26 cellular contexts compared by ENCODE assay signal in the genomic region with DNA sequence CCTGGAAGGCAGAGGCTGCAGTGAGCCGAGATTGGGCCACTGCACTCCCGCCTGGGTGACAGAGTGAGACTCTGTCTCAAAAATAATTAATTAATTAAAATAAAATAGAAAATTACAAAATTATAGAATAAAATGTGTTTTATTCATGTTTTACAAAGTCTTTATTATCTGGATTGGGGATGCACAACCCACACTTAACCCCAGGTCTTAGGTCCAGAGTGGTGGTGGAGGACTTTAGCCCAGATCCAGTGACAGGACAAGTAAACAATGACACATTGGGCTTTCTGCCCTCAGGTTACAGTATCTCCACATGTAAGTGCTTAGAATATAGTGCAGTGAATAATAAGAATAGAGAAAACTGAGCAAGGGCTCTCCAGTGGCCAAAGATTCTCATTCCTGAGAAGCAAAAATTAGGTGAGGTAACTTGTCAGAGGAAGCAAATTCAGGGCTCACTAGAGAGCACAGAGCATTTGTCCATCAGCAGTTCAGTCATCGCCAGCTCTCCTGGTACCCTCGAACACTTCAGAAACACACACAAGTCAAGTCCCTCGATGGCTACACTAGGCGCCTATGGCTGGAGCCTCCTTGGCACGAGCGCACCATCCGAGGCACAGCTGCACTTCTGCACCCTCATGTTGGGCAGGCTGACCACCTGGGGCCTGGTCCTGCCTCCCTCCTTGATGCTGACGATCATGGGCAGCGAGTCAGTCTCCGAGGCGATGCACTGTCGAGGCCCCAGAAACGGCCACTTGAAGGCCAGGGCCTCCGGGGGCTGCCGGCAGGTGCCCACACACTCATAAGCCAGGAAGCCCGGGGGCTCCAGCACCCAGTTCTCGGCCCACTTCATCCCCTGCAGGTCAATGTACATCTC. TPM values are rescaled to one million over a fixed set of nuclear protein-coding genes. Genes with fewer than 3 reads are reported as not detected.
A peak's percentile ranks its signal among the peaks of the same experiment; 100 is the strongest.
DNase-seq lines count a peak whose midpoint lies in the region; ATAC-seq and TF ChIP-seq lines count a peak whose summit lies in the region.
"Had no signal": no experiment of that assay in that cellular context is flagged by ENCODE, and none has a peak within 500 bp of the region (broad histone marks: within the 10 kb centered on the region; RNA-seq: fewer than 3 reads in every experiment).

No MANE protein-coding gene starts in this region.

- peaks cover 4% of the 10 kb centered on the region for H3K36me3 Mint-ChIP-seq in effector memory CD8-positive, alpha-beta T cell (ENCODE audit: insufficient read depth)
- H3K36me3 Mint-ChIP-seq: naive B cell had no signal

- no peak for ATAC-seq in Right ventricle myocardium superior (ENCODE audit: poor library complexity)
- ATAC-seq in body of pancreas = no peak
- ATAC-seq in GM18519 (IDR thresholded peaks at IDR 0.05; ENCODE audit: low FRiP score, unreplicated experiment) = no peak
- no peak for ATAC-seq in effector memory CD8-positive, alpha-beta T cell (replicated peaks)
- ATAC-seq in left colon = no peak
- ATAC-seq: activated T-helper 17 cell treated with anti-CD3 and anti-CD28 coated beads, Interleukin-2, amount 50 U/mL, for 72 hours; pancreas; sciatic nerve had no signal

- H3K27ac Mint-ChIP-seq in effector memory CD8-positive, alpha-beta T cell = no peak overlapping the region
- H3K27ac Mint-ChIP-seq: activated naive CD8-positive, alpha-beta T cell treated with anti-CD3 and anti-CD28 coated beads for 36 hours; activated T-helper 17 cell treated with anti-CD3 and anti-CD28 coated beads, Interleukin-2, amount 50 U/mL, for 72 hours; naive B cell had no signal

- H3K36me3 ChIP-seq in right atrium auricular region = no peaks in the 10 kb centered on the region
- H3K36me3 ChIP-seq in body of pancreas (replicated peaks in 1 of 2; ENCODE audit: insufficient read depth in 1 of 2, low read depth in 2 of 2) = no peaks in the 10 kb centered on the region
- H3K36me3 ChIP-seq in mesendoderm (ENCODE audit: control insufficient read depth, insufficient read depth, low read length) = peaks cover 1% of the 10 kb centered on the region
- H3K36me3 ChIP-seq: BE2C, pancreas, upper lobe of left lung, WERI-Rb-1 had no signal

- H3K56ac ChIP-seq in mesendoderm (ENCODE audit: low read length) = peak overlapping the region; percentile 1

- no peak overlapping the region for H2BK5ac ChIP-seq in mesendoderm (ENCODE audit: low read length)

- H3K4me3 ChIP-seq in right atrium auricular region (no peak overlapping the region), body of pancreas (no peak overlapping the region), mesendoderm (ENCODE audit: low read length) (no peak overlapping the region)
- H3K4me3 ChIP-seq: upper lobe of left lung had no signal

- H2AK5ac ChIP-seq in mesendoderm (ENCODE audit: low read length) = no peak overlapping the region

- peaks cover under 1% of the 10 kb centered on the region for H3K79me1 ChIP-seq in mesendoderm (ENCODE audit: low read length)

- H3K4me1 Mint-ChIP-seq in effector memory CD8-positive, alpha-beta T cell (ENCODE audit: low read depth in 2 of 2) = peaks cover 7 to 17% of the 10 kb centered on the region in 2 donors

- no peak overlapping the region for H2BK120ac ChIP-seq in mesendoderm (ENCODE audit: low read depth, low read length)

- 81 to 97% methylated on average over 7 to 19 of the region's 19 CpGs for WGBS in body of pancreas, 2 donors
- no CpG with 5 or more reads among the region's 19 CpGs for WGBS in mesendoderm (ENCODE audit: extremely low coverage, insufficient coverage, low lambda C conversion rate)

- H3K23ac ChIP-seq in mesendoderm (ENCODE audit: low read length) = no peak overlapping the region

- H3K27me3 ChIP-seq in right atrium auricular region (no peaks in the 10 kb centered on the region), body of pancreas (no peaks in the 10 kb centered on the region), mesendoderm (ENCODE audit: insufficient read depth, low read length, poor library complexity) (no peaks in the 10 kb centered on the region)
- H3K27me3 ChIP-seq: BE2C, pancreas, upper lobe of left lung had no signal

- H2BK15ac ChIP-seq in mesendoderm (replicated peaks; ENCODE audit: low read depth) = no peak overlapping the region

- TF ChIP-seq CTCF in right atrium auricular region (IDR thresholded peaks at IDR 0.05) = no peak
- no peak for TF ChIP-seq CTCF in body of pancreas (IDR thresholded peaks at IDR 0.05)

- H3K18ac ChIP-seq in mesendoderm (ENCODE audit: low read length) = no peak overlapping the region

- H3K27ac ChIP-seq in right atrium auricular region (no peak overlapping the region), body of pancreas (peak overlapping the region in 3 of 4 donors; percentile 96), mesendoderm (ENCODE audit: low read depth, low read length) (no peak overlapping the region)
- H3K27ac ChIP-seq: upper lobe of left lung, WERI-Rb-1 had no signal

- H3K27me3 Mint-ChIP-seq in effector memory CD8-positive, alpha-beta T cell = no peaks in the 10 kb centered on the region
- H3K27me3 Mint-ChIP-seq: activated naive CD8-positive, alpha-beta T cell treated with anti-CD3 and anti-CD28 coated beads for 36 hours; activated T-helper 17 cell treated with anti-CD3 and anti-CD28 coated beads, Interleukin-2, amount 50 U/mL, for 72 hours had no signal

- TF ChIP-seq POLR2A in body of pancreas (IDR thresholded peaks at IDR 0.05) = no peak

- DNase-seq in Right ventricle myocardium superior = peak; percentile 17
- no peak for DNase-seq in right atrium auricular region (ENCODE audit: low spot score)
- DNase-seq in body of pancreas = no peak
- no peak for DNase-seq in mesendoderm
- DNase-seq in NK-92 treated with Interleukin-12 subunit alpha and Interleukin-12 subunit beta, amount 100 ng/mL, for 24 hours (lab: John Stamatoyannopoulos, UW) = no peak
- DNase-seq in effector memory CD8-positive, alpha-beta T cell = no peak
- DNase-seq in left colon = no peak
- DNase-seq: activated CD4-positive, alpha-beta T cell treated with anti-CD3 and anti-CD28 coated beads, Interleukin-2, amount 50 U/mL, for 1 hour; activated naive CD8-positive, alpha-beta T cell treated with anti-CD3 and anti-CD28 coated beads for 36 hours; BE2C; COR-L47; effector memory CD4-positive, alpha-beta T cell; HCEC 1CT; naive B cell; NCI-H1417; NCI-H2081 treated with DMSO at 0.1 percent for 48 hours; NCI-H526 treated with DMSO at 0.1 percent for 48 hours; stimulated activated CD8-positive, alpha-beta memory T cell treated with anti-CD3 and anti-CD28 coated beads, Interleukin-4, amount 100 ng/mL, for 48 hours; upper lobe of left lung; WERI-Rb-1 had no signal

- H3K4me2 ChIP-seq in mesendoderm (ENCODE audit: low read length) = no peak overlapping the region

- H3K4ac ChIP-seq in mesendoderm (ENCODE audit: low read depth, low read length) = no peak overlapping the region

- no peak overlapping the region for H4K8ac ChIP-seq in mesendoderm (ENCODE audit: low read depth, low read length)

- H3K9me3 ChIP-seq in right atrium auricular region = no peaks in the 10 kb centered on the region
- no peaks in the 10 kb centered on the region for H3K9me3 ChIP-seq in body of pancreas
- H3K9me3 ChIP-seq: BE2C, pancreas, upper lobe of left lung had no signal

- H3K4me1 ChIP-seq in right atrium auricular region = peaks cover 0 to 10% of the 10 kb centered on the region in 2 donors
- H3K4me1 ChIP-seq in body of pancreas = peaks cover 63% of the 10 kb centered on the region
- H3K4me1 ChIP-seq in mesendoderm (ENCODE audit: control insufficient read depth, low read depth, low read length) = peaks cover 16% of the 10 kb centered on the region
- H3K4me1 ChIP-seq: BE2C had no signal

- no peak overlapping the region for H3K9ac ChIP-seq in mesendoderm (ENCODE audit: low read length)

- H4K5ac ChIP-seq in mesendoderm (ENCODE audit: low read length) = no peak overlapping the region

- H3K9me3 Mint-ChIP-seq in effector memory CD8-positive, alpha-beta T cell = no peaks in the 10 kb centered on the region
- H3K9me3 Mint-ChIP-seq: activated naive CD8-positive, alpha-beta T cell treated with anti-CD3 and anti-CD28 coated beads for 36 hours; activated T-helper 17 cell treated with anti-CD3 and anti-CD28 coated beads, Interleukin-2, amount 50 U/mL, for 72 hours; naive B cell had no signal

- H3K79me2 ChIP-seq in mesendoderm (ENCODE audit: control insufficient read depth, insufficient read depth, low read length) = peaks cover 1% of the 10 kb centered on the region

- no peak overlapping the region for H3K4me3 Mint-ChIP-seq in effector memory CD8-positive, alpha-beta T cell
- H3K4me3 Mint-ChIP-seq: activated naive CD8-positive, alpha-beta T cell treated with anti-CD3 and anti-CD28 coated beads for 36 hours; activated T-helper 17 cell treated with anti-CD3 and anti-CD28 coated beads, Interleukin-2, amount 50 U/mL, for 72 hours had no signal

- intact Hi-C loops in Right ventricle myocardium superior (cut with DNase I) = no loop called here
- intact Hi-C loops in body of pancreas (cut with DNase I) = no loop called here
- intact Hi-C loops in left colon (cut with DNase I, micrococcal nuclease) = no loop called here

RNA-seq across cellular contexts. Expression of gene LEFTY1, which starts 2.6 kb away (rescaled TPM):
- 0.13 TPM for total RNA-seq in Right ventricle myocardium superior
- total RNA-seq in right atrium auricular region = under 1 TPM in 1 of 2 donors, not detected in 1; 0.35 TPM
- total RNA-seq in body of pancreas = 100 to 1,000 TPM; 138 to 153 TPM
- 42.5 TPM for polyA plus RNA-seq in mesendoderm (2013, experiment 1 of 2)
- polyA plus RNA-seq in mesendoderm (2013, experiment 2 of 2) = 42.7 TPM
- total RNA-seq in left colon = 100 to 1,000 TPM; 106 to 385 TPM
- total RNA-seq: activated T-helper 17 cell treated with anti-CD3 and anti-CD28 coated beads, Interleukin-2, amount 50 U/mL, for 72 hours; Daoy; kidney epithelial cell had no signal

RNA-seq across cellular contexts. Expression of gene TMEM63A, which starts 4.2 kb away (rescaled TPM):
- 37.0 TPM for total RNA-seq in Right ventricle myocardium superior
- 10 to 100 TPM; 16.0 to 19.0 TPM for total RNA-seq in right atrium auricular region
- total RNA-seq in body of pancreas = 100 to 1,000 TPM; 129 to 217 TPM
- 32.2 TPM for polyA plus RNA-seq in mesendoderm (2013, experiment 1 of 2)
- 34.0 TPM for polyA plus RNA-seq in mesendoderm (2013, experiment 2 of 2)
- total RNA-seq in left colon = 100 to 1,000 TPM; 108 to 196 TPM

RNA-seq across cellular contexts. Expression of gene PYCR2, which starts 37.7 kb away (rescaled TPM):
- total RNA-seq in Right ventricle myocardium superior (60.3 TPM), right atrium auricular region (10 to 100 TPM; 50.3 to 57.3 TPM), body of pancreas (10 to 100 TPM; 34.2 to 52.4 TPM), left colon (10 to 100 TPM; 34.8 to 42.3 TPM)
- polyA plus RNA-seq in mesendoderm (2013, experiment 1 of 2) = 94.1 TPM
- 95.3 TPM for polyA plus RNA-seq in mesendoderm (2013, experiment 2 of 2)

RNA-seq across cellular contexts. Expression of gene LEFTY2, which starts 54.6 kb away (rescaled TPM):
- total RNA-seq in Right ventricle myocardium superior = 0.24 TPM
- under 1 TPM; 0.70 to 0.90 TPM for total RNA-seq in right atrium auricular region
- total RNA-seq in body of pancreas = 1 to 10 TPM in 1 of 2 donors, under 1 TPM in 1; 0.99 to 8.0 TPM
- 11.8 TPM for polyA plus RNA-seq in mesendoderm (2013, experiment 1 of 2)
- 13.3 TPM for polyA plus RNA-seq in mesendoderm (2013, experiment 2 of 2)
- 10 to 100 TPM in 1 of 2 donors, under 1 TPM in 1; 0.36 to 74.3 TPM for total RNA-seq in left colon
- total RNA-seq: activated naive CD8-positive, alpha-beta T cell treated with anti-CD3 and anti-CD28 coated beads for 36 hours; activated T-helper 17 cell treated with anti-CD3 and anti-CD28 coated beads, Interleukin-2, amount 50 U/mL, for 72 hours; Daoy; kidney epithelial cell had no signal

Comparison
In these comparisons a context has a peak if more than half of its experiments do, and no peak if none do; other contexts are left out.
1. H3K27ac ChIP-seq: peak in body of pancreas (3 of 4); none in right atrium auricular region (0 of 2) and mesendoderm (single experiment).
2. RNA of gene LEFTY1, which starts 2.6 kb away (total RNA-seq): 106 to 385 TPM in left colon and 138 to 153 TPM in body of pancreas; 0.35 TPM in right atrium auricular region and 0.13 TPM in Right ventricle myocardium superior (single experiment); every median in the first group is over 10 times any median in the second.